24 cellular contexts compared by ENCODE assay signal in the genomic region with DNA sequence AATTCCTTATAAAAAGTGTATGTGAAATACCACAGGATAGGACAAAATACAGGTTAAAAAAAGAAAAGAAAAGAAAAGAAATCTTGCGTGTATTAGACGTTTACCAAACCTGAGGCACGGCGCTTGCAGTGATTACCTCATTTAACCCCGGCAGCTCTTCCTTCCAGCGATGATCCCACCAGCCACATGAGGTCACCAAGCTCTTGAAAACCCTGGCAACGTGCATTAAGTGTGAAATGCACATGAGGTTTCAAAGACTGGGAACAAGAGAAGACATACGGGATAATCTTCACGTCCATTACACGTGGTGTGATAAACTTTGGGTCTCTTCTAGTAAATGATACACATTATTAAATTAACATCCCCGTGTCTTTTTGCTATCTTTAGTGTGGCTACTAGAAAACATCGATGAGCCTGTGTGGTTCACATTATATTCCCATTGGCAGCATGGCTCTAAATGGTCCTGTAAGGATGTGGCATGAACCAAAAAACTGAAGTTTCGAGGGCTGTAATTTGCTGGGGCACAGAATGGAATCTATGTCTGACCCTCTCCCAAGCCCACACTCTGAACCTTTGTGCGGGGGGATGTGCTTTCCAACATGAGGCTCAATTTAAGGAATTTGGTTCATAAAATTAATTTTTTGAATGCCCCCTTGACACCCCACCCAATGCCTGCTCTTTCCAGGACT. TPM values are rescaled to one million over a fixed set of nuclear protein-coding genes. Genes with fewer than 3 reads are reported as not detected.
DNase-seq lines count a peak whose midpoint lies in the region; ATAC-seq and TF ChIP-seq lines count a peak whose summit lies in the region.
"Had no signal": no experiment of that assay in that cellular context is flagged by ENCODE, and none has a peak within 500 bp of the region (broad histone marks: within the 10 kb centered on the region; RNA-seq: fewer than 3 reads in every experiment).

No MANE protein-coding gene starts in this region.

- no peaks in the 10 kb centered on the region for H4K20me1 ChIP-seq in H9 (ENCODE audit: control insufficient read depth, insufficient read depth, insufficient read length)

- no peak overlapping the region for H3K18ac ChIP-seq in H9 (ENCODE audit: insufficient read length, low read depth, low read length)

- no peak overlapping the region for H4K91ac ChIP-seq in H9 (ENCODE audit: insufficient read length, low read depth, low read length)

- H3K23me2 ChIP-seq in H9 (ENCODE audit: insufficient read length, low read depth, low read length, poor library complexity, severe bottlenecking) = no peaks in the 10 kb centered on the region

- no peak overlapping the region for H3K4me2 ChIP-seq in H9 (ENCODE audit: insufficient read depth, insufficient read length, low read length)

- CTCF ChIA-PET in Panc1 (lab: Charles Lee) = interaction anchor here (0.6 kb wide), 1 partner anchor 99 kb away, joined by 3 read pairs; no protein-coding TSS in a partner anchor

- no peaks in the 10 kb centered on the region for H3K79me2 ChIP-seq in H9 (ENCODE audit: insufficient read depth, low read length)

- H3K27ac ChIP-seq in Panc1 (ENCODE audit: low read length) (no peak overlapping the region), testis (no peak overlapping the region), H9 (ENCODE audit: insufficient read length, low read depth, low read length) (no peak overlapping the region)
- H3K27ac ChIP-seq: adrenal gland, gastrocnemius medialis, pancreas, thoracic aorta, VCaP had no signal

- no peak overlapping the region for H3K4me3 Mint-ChIP-seq in H9
- H3K4me3 Mint-ChIP-seq: activated CD4-positive, alpha-beta memory T cell treated with anti-CD3 and anti-CD28 coated beads for 36 hours; CD4-positive, alpha-beta T cell; naive B cell; stimulated activated effector memory CD8-positive, alpha-beta T cell treated with anti-CD3 and anti-CD28 coated beads, Interleukin-12 subunit alpha, Interleukin-12 subunit beta, amount 100 ng/mL, for 72 hours; T-helper 17 cell had no signal

- no peak overlapping the region for H3T11ph ChIP-seq in H9 (ENCODE audit: low read length)

- H3K4me3 ChIP-seq in Panc1 (ENCODE audit: low read depth in 2 of 2, low read length in 2 of 2) (no peak overlapping the region), fibroblast of mammary gland (ENCODE audit: control insufficient read depth, low read depth, low read length) (no peak overlapping the region), testis (no peak overlapping the region)
- H3K4me3 ChIP-seq: adrenal gland, gastrocnemius medialis, pancreas, thoracic aorta had no signal

- no peak overlapping the region for H2AK5ac ChIP-seq in H9 (ENCODE audit: insufficient read length, low read length)

- no peaks in the 10 kb centered on the region for H3K27me3 ChIP-seq in Panc1 (ENCODE audit: control insufficient read depth, insufficient read depth, low read length)
- H3K27me3 ChIP-seq in testis = no peaks in the 10 kb centered on the region
- H3K27me3 ChIP-seq in H9 (ENCODE audit: insufficient read depth, low read length) = no peaks in the 10 kb centered on the region
- H3K27me3 ChIP-seq: adrenal gland, gastrocnemius medialis, pancreas had no signal

- no peaks in the 10 kb centered on the region for H3K9me3 Mint-ChIP-seq in H9
- H3K9me3 Mint-ChIP-seq: activated CD4-positive, alpha-beta memory T cell treated with anti-CD3 and anti-CD28 coated beads for 36 hours; CD4-positive, alpha-beta T cell; stimulated activated effector memory CD8-positive, alpha-beta T cell treated with anti-CD3 and anti-CD28 coated beads, Interleukin-12 subunit alpha, Interleukin-12 subunit beta, amount 100 ng/mL, for 72 hours had no signal

- in situ Hi-C loops in Panc1 (cut with HindIII; ENCODE audit: low pct_unique_long_range_greater_than_20kb, low sequenced_read_pairs) = no loop called here

- H3K27ac Mint-ChIP-seq in H9 = no peak overlapping the region
- H3K27ac Mint-ChIP-seq: activated CD4-positive, alpha-beta memory T cell treated with anti-CD3 and anti-CD28 coated beads for 36 hours; CD4-positive, alpha-beta T cell; stimulated activated effector memory CD8-positive, alpha-beta T cell treated with anti-CD3 and anti-CD28 coated beads, Interleukin-12 subunit alpha, Interleukin-12 subunit beta, amount 100 ng/mL, for 72 hours; T-helper 17 cell had no signal

- no peak overlapping the region for H2BK20ac ChIP-seq in H9 (ENCODE audit: low read depth, low read length, poor library complexity, severe bottlenecking)

- no TSS peak for BruUV-seq in Panc1 (replicated peaks; lab: Mats Ljungman, UMichigan)

- H3K4me1 ChIP-seq in Panc1 (ENCODE audit: control insufficient read depth, insufficient read depth, low read length) = no peaks in the 10 kb centered on the region
- no peaks in the 10 kb centered on the region for H3K4me1 ChIP-seq in testis
- no peaks in the 10 kb centered on the region for H3K4me1 ChIP-seq in H9 (ENCODE audit: insufficient read depth, low read length)
- H3K4me1 ChIP-seq: adrenal gland, gastrocnemius medialis, pancreas had no signal

- 41 to 44% methylated on average over 14 of the region's 14 CpGs for WGBS in testis, 2 donors
- WGBS in H9 (ENCODE audit: extremely low coverage, insufficient read length, low lambda C conversion rate) = no CpG with 5 or more reads among the region's 14 CpGs

- POLR2A ChIA-PET in Panc1 (lab: Charles Lee) = no interaction called here

- ATAC-seq in Right ventricle myocardium superior (ENCODE audit: poor library complexity) = peak; percentile 62
- no peak for ATAC-seq in Panc1
- ATAC-seq in HG03432 (IDR thresholded peaks at IDR 0.05; ENCODE audit: unreplicated experiment) = no peak
- ATAC-seq: gastrocnemius medialis; stimulated activated effector memory CD8-positive, alpha-beta T cell treated with anti-CD3 and anti-CD28 coated beads, Interleukin-12 subunit alpha, Interleukin-12 subunit beta, amount 100 ng/mL, for 72 hours; T-helper 17 cell had no signal

- no peak overlapping the region for H3K23ac ChIP-seq in H9 (ENCODE audit: insufficient read length, low read depth, low read length)

- H2AFZ ChIP-seq in H9 (ENCODE audit: low read length) = no peak overlapping the region

- H3K9me3 ChIP-seq in Panc1 (ENCODE audit: control insufficient read depth, insufficient read depth, low read depth, low read length) (no peaks in the 10 kb centered on the region), testis (no peaks in the 10 kb centered on the region), H9 (ENCODE audit: control insufficient read depth, low read depth, low read length) (no peaks in the 10 kb centered on the region)
- H3K9me3 ChIP-seq: adrenal gland, gastrocnemius medialis, pancreas, thoracic aorta had no signal

- no peak overlapping the region for H3K9ac ChIP-seq in H9 (ENCODE audit: extremely low read depth, insufficient read length, low read length)

- H3K36me3 Mint-ChIP-seq in H9 (ENCODE audit: insufficient read depth in 1 of 3, low read depth in 3 of 3) = no peaks in the 10 kb centered on the region
- H3K36me3 Mint-ChIP-seq: activated CD4-positive, alpha-beta memory T cell treated with anti-CD3 and anti-CD28 coated beads for 36 hours; naive B cell; stimulated activated effector memory CD8-positive, alpha-beta T cell treated with anti-CD3 and anti-CD28 coated beads, Interleukin-12 subunit alpha, Interleukin-12 subunit beta, amount 100 ng/mL, for 72 hours had no signal

- H2BK120ac ChIP-seq in H9 (ENCODE audit: low read depth, low read length, poor library complexity, severe bottlenecking) = no peak overlapping the region

- H3K27me3 Mint-ChIP-seq in H9 (ENCODE audit: low read depth) = no peaks in the 10 kb centered on the region; the same call in 1 of the 2 replicates
- H3K27me3 Mint-ChIP-seq: activated CD4-positive, alpha-beta memory T cell treated with anti-CD3 and anti-CD28 coated beads for 36 hours; CD4-positive, alpha-beta T cell; naive B cell; T-helper 17 cell had no signal

- no peak for DNase-seq in Right ventricle myocardium superior
- no peak for DNase-seq in cardiac septum (ENCODE audit: low spot score)
- no peak for DNase-seq in Panc1 (ENCODE audit: low read depth, low spot score)
- DNase-seq in fibroblast of mammary gland (ENCODE audit: low read depth) = peak; percentile 84
- DNase-seq in testis = peak; percentile 37
- no peak for DNase-seq in middle frontal gyrus (ENCODE audit: extremely low spot score, low spot score)
- no peak for DNase-seq in H9
- DNase-seq: activated CD4-positive, alpha-beta memory T cell treated with anti-CD3 and anti-CD28 coated beads for 36 hours; activated gamma-delta T cell treated with Interleukin-2 at 50 U/mL for 16 hours; adrenal gland; CD4-positive, alpha-beta T cell; DMS153; HCEC 1CT; hypothalamus; naive B cell; NCI-H1694; NCI-H226; pancreas; T-helper 17 cell had no signal

- TF ChIP-seq CTCF in Panc1 (IDR thresholded peaks at IDR 0.05) (0 out of 2 replicates have a peak, but pooled peaks have one; percentile 27), fibroblast of mammary gland (conservative IDR thresholded peaks at IDR 0.05; ENCODE audit: control insufficient read depth, insufficient read depth, low read depth, low read length) (peak; percentile 3), testis (IDR thresholded peaks at IDR 0.05) (no peak), H9 (conservative IDR thresholded peaks at IDR 0.05) (no peak)

- H3K14ac ChIP-seq in H9 (ENCODE audit: insufficient read depth, low read length) = no peak overlapping the region

- no peak overlapping the region for H4K5ac ChIP-seq in H9 (ENCODE audit: insufficient read length, low read depth, low read length)

- no peak overlapping the region for H4K8ac ChIP-seq in H9 (replicated peaks; ENCODE audit: insufficient read length, low read depth, low read length)

- intact Hi-C loops in Right ventricle myocardium superior (cut with DNase I) (no loop called here), cardiac septum (cut with DNase I) (no loop called here), Panc1 (cut with micrococcal nuclease; ENCODE audit: unreplicated experiment) (no loop called here), testis (cut with DNase I; ENCODE audit: low total_unique reads) (no loop called here)

- H2BK15ac ChIP-seq in H9 (ENCODE audit: low read depth, low read length) = no peak overlapping the region

- H2BK5ac ChIP-seq in H9 (ENCODE audit: insufficient read length, low read length) = no peak overlapping the region

- no peaks in the 10 kb centered on the region for H3K4me1 Mint-ChIP-seq in H9
- H3K4me1 Mint-ChIP-seq: naive B cell; stimulated activated effector memory CD8-positive, alpha-beta T cell treated with anti-CD3 and anti-CD28 coated beads, Interleukin-12 subunit alpha, Interleukin-12 subunit beta, amount 100 ng/mL, for 72 hours; T-helper 17 cell had no signal

- no peak overlapping the region for H3K4ac ChIP-seq in H9 (ENCODE audit: low read depth, low read length)

- H3K36me3 ChIP-seq in Panc1 (ENCODE audit: control insufficient read depth, insufficient read depth, low read length) (no peaks in the 10 kb centered on the region), testis (ENCODE audit: low read depth, missing control alignments) (no peaks in the 10 kb centered on the region)
- H3K36me3 ChIP-seq: adrenal gland, gastrocnemius medialis, pancreas, thoracic aorta had no signal

- H3K79me1 ChIP-seq in H9 (ENCODE audit: insufficient read depth, low read depth, low read length, poor library complexity, severe bottlenecking) = no peaks in the 10 kb centered on the region

- no peak overlapping the region for H2BK12ac ChIP-seq in H9 (ENCODE audit: insufficient read length, low read depth, low read length)

- no peak overlapping the region for H3K56ac ChIP-seq in H9 (ENCODE audit: insufficient read length, low read depth, low read length)

- no peak for TF ChIP-seq POLR2A in testis (IDR thresholded peaks at IDR 0.05)

RNA-seq across cellular contexts. Expression of gene THBS2, which starts 59.2 kb away (rescaled TPM):
- total RNA-seq in Right ventricle myocardium superior (8.6 TPM), cardiac septum (28.8 TPM), Panc1 (2021; ENCODE audit: unreplicated experiment) (0.05 TPM), testis (1 to 10 TPM; 4.8 to 7.6 TPM), H9 (2021) (14.7 and 15.5 TPM in 2 replicates)
- 0.23 TPM for polyA plus RNA-seq in Panc1 (2012; ENCODE audit: insufficient read length)
- 17.9 TPM for polyA plus RNA-seq in testis (ENCODE audit: insufficient read depth, low read depth, low replicate concordance)
- total RNA-seq: activated CD4-positive, alpha-beta memory T cell treated with anti-CD3 and anti-CD28 coated beads for 36 hours; CD4-positive, alpha-beta T cell; T-helper 17 cell had no signal

Comparison
In these comparisons a context has a peak if more than half of its experiments do, and no peak if none do; other contexts are left out.
1. DNase-seq: peak in fibroblast of mammary gland (single experiment) and testis (single experiment); none in Right ventricle myocardium superior (single experiment), cardiac septum (single experiment), Panc1 (single experiment), middle frontal gyrus (single experiment) and H9 (single experiment).
2. CTCF ChIP-seq: peak in Panc1 (single experiment) and fibroblast of mammary gland (single experiment); none in testis (0 of 3) and H9 (single experiment).